In genomic region chr1:155083865-155084721, GRCh38 we compare ENCODE assay signal across 8 cellular contexts. TPM values are rescaled to one million over a fixed set of nuclear protein-coding genes. Genes with fewer than 3 reads are reported as not detected.
DNase-seq lines count a peak whose midpoint lies in the region; ATAC-seq and TF ChIP-seq lines count a peak whose summit lies in the region.

No MANE protein-coding gene starts in this region.

- TF ChIP-seq CTCF in HEK293 (tag by site-specific recombination; IDR thresholded peaks at IDR 0.05) (peak; percentile 33), RWPE2 (IDR thresholded peaks at IDR 0.05; ENCODE audit: poor library complexity, severe bottlenecking) (no peak)

- H3K9me3 Mint-ChIP-seq in dendritic cell treated with granulocyte-macrophage colony-stimulating factor and Interleukin-4, amounts not matched to agents 40 ng/mL and 50 ng/mL, for 4 days: no peaks in the 10 kb centered on the region
- H3K9me3 Mint-ChIP-seq in naive thymus-derived CD8-positive, alpha-beta T cell: no peaks in the 10 kb centered on the region

- peak; percentile 40 for DNase-seq in NCI-H2171 treated with DMSO at 0.1 percent for 48 hours (lab: John Stamatoyannopoulos, UW)
- DNase-seq in NCI-H2171 (lab: John Stamatoyannopoulos, UW): no peak
- DNase-seq in RWPE2 (ENCODE audit: low spot score): no peak
- no peak for DNase-seq in naive thymus-derived CD8-positive, alpha-beta T cell
- DNase-seq in DMS79 treated with DMSO at 0.1 percent for 48 hours (lab: John Stamatoyannopoulos, UW): no peak
- DNase-seq in stimulated activated CD4-positive, alpha-beta T cell treated with anti-CD3 and anti-CD28 coated beads, Interleukin-4, amount 100 ng/mL, for 24 hours: no peak

- peaks cover 56% of the 10 kb centered on the region for H3K27me3 Mint-ChIP-seq in dendritic cell treated with granulocyte-macrophage colony-stimulating factor and Interleukin-4, amounts not matched to agents 40 ng/mL and 50 ng/mL, for 4 days
- H3K27me3 Mint-ChIP-seq in naive thymus-derived CD8-positive, alpha-beta T cell: peaks cover 22 to 51% (median 30%) of the 10 kb centered on the region in 5 donors

- H3K4me1 Mint-ChIP-seq in dendritic cell treated with granulocyte-macrophage colony-stimulating factor and Interleukin-4, amounts not matched to agents 40 ng/mL and 50 ng/mL, for 4 days (ENCODE audit: low read depth): peaks cover 67% of the 10 kb centered on the region
- peaks cover 25 to 56% (median 50%) of the 10 kb centered on the region in 4 donors for H3K4me1 Mint-ChIP-seq in naive thymus-derived CD8-positive, alpha-beta T cell

- CTCF ChIA-PET in HEK293 (lab: Yijun Ruan, JAX): interaction anchor here (0.6 to 4.5 kb wide), 24 partner anchors 11 to 524 kb away, joined by 3 to 117 read pairs (median 6); partner anchors contain the start of genes EFNA4, KRTCAP2, PMVK and SLC50A1

- H3K4me3 ChIP-seq in HEK293 (ENCODE audit: low read depth, low read length) (peak overlapping the region; percentile 37), RWPE2 (ENCODE audit: severe bottlenecking) (peak overlapping the region; percentile 56)

- H3K36me3 Mint-ChIP-seq in dendritic cell treated with granulocyte-macrophage colony-stimulating factor and Interleukin-4, amounts not matched to agents 40 ng/mL and 50 ng/mL, for 4 days (ENCODE audit: low read depth): peaks cover 7% of the 10 kb centered on the region
- no peaks in the 10 kb centered on the region for H3K36me3 Mint-ChIP-seq in naive thymus-derived CD8-positive, alpha-beta T cell

- H3K4me1 ChIP-seq in HEK293 (ENCODE audit: control insufficient read depth, insufficient read depth, low read length): peaks cover 14% of the 10 kb centered on the region
- peaks cover 14% of the 10 kb centered on the region for H3K4me1 ChIP-seq in RWPE2 (ENCODE audit: insufficient read depth, poor library complexity, severe bottlenecking)

- H3K36me3 ChIP-seq in HEK293 (ENCODE audit: control insufficient read depth in 2 of 2, insufficient read depth in 1 of 2, low read length in 2 of 2): no peaks in the 10 kb centered on the region
- H3K36me3 ChIP-seq in RWPE2 (ENCODE audit: low read depth): no peaks in the 10 kb centered on the region

- POLR2A ChIA-PET in HEK293 (lab: Yijun Ruan, JAX): interaction anchor here (0.6 to 1.6 kb wide), 8 partner anchors 21 to 1090 kb away, joined by 3 to 9 read pairs (median 4); partner anchors contain the start of genes ADAM15, EFNA4 and KRTCAP2
- POLR2A ChIA-PET in naive thymus-derived CD8-positive, alpha-beta T cell (lab: Charles Lee): interaction anchor here (0.6 to 3.0 kb wide), 18 partner anchors 8 to 723 kb away, joined by 3 to 44 read pairs (median 7); partner anchors contain the start of genes ADAM15, EFNA4, FLAD1 and KRTCAP2

- H3K27ac ChIP-seq in HEK293 (ENCODE audit: extremely low read depth, low read depth, low read length): no peak overlapping the region
- peak overlapping the region; percentile 63 for H3K27ac ChIP-seq in RWPE2 (ENCODE audit: poor library complexity, severe bottlenecking)

- peaks cover 34% of the 10 kb centered on the region for H3K27me3 ChIP-seq in RWPE2 (ENCODE audit: insufficient read depth, poor library complexity, severe bottlenecking)

- H3K9me3 ChIP-seq in HEK293 (ENCODE audit: control insufficient read depth, insufficient read depth, low read depth, low read length) (no peaks in the 10 kb centered on the region), RWPE2 (ENCODE audit: severe bottlenecking) (no peaks in the 10 kb centered on the region)

- peak overlapping the region; percentile 96 for H3K4me3 Mint-ChIP-seq in dendritic cell treated with granulocyte-macrophage colony-stimulating factor and Interleukin-4, amounts not matched to agents 40 ng/mL and 50 ng/mL, for 4 days
- H3K4me3 Mint-ChIP-seq in naive thymus-derived CD8-positive, alpha-beta T cell: peak overlapping the region; percentile 92 to 99 (median 96)

- intact Hi-C loops in dendritic cell treated with granulocyte-macrophage colony-stimulating factor and Interleukin-4, amounts not matched to agents 40 ng/mL and 50 ng/mL, for 4 days (cut with micrococcal nuclease): loop anchor here (1.0 to 10.0 kb wide), 4 partner anchors 13 to 119 kb away; partner anchors contain the start of genes EFNA4 and PYGO2

- H3K27ac Mint-ChIP-seq in dendritic cell treated with granulocyte-macrophage colony-stimulating factor and Interleukin-4, amounts not matched to agents 40 ng/mL and 50 ng/mL, for 4 days: peak overlapping the region; percentile 98
- peak overlapping the region in 6 of 10 donors; percentile 33 to 98 (median 94) for H3K27ac Mint-ChIP-seq in naive thymus-derived CD8-positive, alpha-beta T cell

- no peak; the same call in 2 of the 3 replicates for ATAC-seq in RWPE2 (ENCODE audit: low read depth)
- no peak for ATAC-seq in naive thymus-derived CD8-positive, alpha-beta T cell

TF ChIP-seq in HEK293, 187 proteins besides CTCF, POLR2A, EP300 and RAD21 (continues in another document):
- TF ChIP-seq ZNF549 (tag by site-specific recombination; IDR thresholded peaks at IDR 0.05): no peak
- TF ChIP-seq PRDM6 (tag by site-specific recombination; IDR thresholded peaks at IDR 0.05): no peak
- TF ChIP-seq ZFHX2 (tag by site-specific recombination; conservative IDR thresholded peaks at IDR 0.05): peak; percentile 76
- TF ChIP-seq ZNF488 (tag by site-specific recombination; IDR thresholded peaks at IDR 0.05): no peak
- TF ChIP-seq ZSCAN30 (tag by site-specific recombination; IDR thresholded peaks at IDR 0.05): no peak
- no peak for TF ChIP-seq ZNF423 (tag by site-specific recombination; IDR thresholded peaks at IDR 0.05)
- TF ChIP-seq ZNF214 (tag by site-specific recombination; IDR thresholded peaks at IDR 0.05; ENCODE audit: borderline replicate concordance): no peak
- TF ChIP-seq GFI1B (tag by site-specific recombination; IDR thresholded peaks at IDR 0.05): no peak
- peak; percentile 76 for TF ChIP-seq GLIS1 (tag by site-specific recombination; IDR thresholded peaks at IDR 0.05)
- peak; percentile 14; the same call in 1 of the 2 replicates for TF ChIP-seq ZBTB48 (tag by site-specific recombination; IDR thresholded peaks at IDR 0.05)
- no peak for TF ChIP-seq ZNF202 (tag by site-specific recombination; IDR thresholded peaks at IDR 0.05; ENCODE audit: borderline replicate concordance)
- TF ChIP-seq ZNF558 (tag by site-specific recombination; IDR thresholded peaks at IDR 0.05): no peak
- peak; percentile 65; the same call in 1 of the 2 replicates for TF ChIP-seq GLIS2 (tag by site-specific recombination; IDR thresholded peaks at IDR 0.05)
- TF ChIP-seq ZNF354C (tag by site-specific recombination; IDR thresholded peaks at IDR 0.05; ENCODE audit: borderline replicate concordance, low read depth): no peak
- no peak; the same call in 1 of the 2 replicates for TF ChIP-seq YY1 (tag by site-specific recombination; IDR thresholded peaks at IDR 0.05)
- no peak for TF ChIP-seq SETDB1 (IDR thresholded peaks at IDR 0.05; ENCODE audit: insufficient read length, low read length)
- no peak for TF ChIP-seq ZNF561 (tag by site-specific recombination; IDR thresholded peaks at IDR 0.05; ENCODE audit: borderline replicate concordance)
- no peak for TF ChIP-seq KLF9 (tag by site-specific recombination; IDR thresholded peaks at IDR 0.05; ENCODE audit: low read depth)
- TF ChIP-seq ZNF830 (tag by site-specific recombination; IDR thresholded peaks at IDR 0.05; ENCODE audit: low read depth): no peak

RNA-seq across cellular contexts. Expression of gene EFNA3, which starts 5.5 kb away (rescaled TPM):
- total RNA-seq in naive thymus-derived CD8-positive, alpha-beta T cell: 1 to 10 TPM in 1 of 2 experiments, under 1 TPM in 1; 0.88 to 1.2 TPM
- polyA plus RNA-seq in naive thymus-derived CD8-positive, alpha-beta T cell: 1 to 10 TPM in 1 of 3 donors, under 1 TPM in 2; 0.53 to 1.3 (median 0.56) TPM

RNA-seq across cellular contexts. Expression of gene EFNA4, which starts 20.6 kb away (rescaled TPM):
- 1 to 10 TPM; 4.6 to 5.3 TPM for total RNA-seq in naive thymus-derived CD8-positive, alpha-beta T cell
- polyA plus RNA-seq in naive thymus-derived CD8-positive, alpha-beta T cell: 1 to 10 TPM; 1.0 to 2.6 (median 1.1) TPM

RNA-seq across cellular contexts. Expression of gene ADAM15, which starts 33.0 kb away (rescaled TPM):
- 10 to 100 TPM; 21.1 to 21.9 TPM for total RNA-seq in naive thymus-derived CD8-positive, alpha-beta T cell
- 1 to 10 TPM; 2.8 to 4.5 (median 3.1) TPM for polyA plus RNA-seq in naive thymus-derived CD8-positive, alpha-beta T cell

RNA-seq across cellular contexts. Expression of gene EFNA1, which starts 43.6 kb away (rescaled TPM):
- 1 to 10 TPM; 8.5 to 8.6 TPM for total RNA-seq in naive thymus-derived CD8-positive, alpha-beta T cell
- polyA plus RNA-seq in naive thymus-derived CD8-positive, alpha-beta T cell: 10 to 100 TPM in 1 of 3 donors, 1 to 10 TPM in 2; 2.9 to 12.0 (median 7.7) TPM

RNA-seq across cellular contexts. Expression of gene DCST1, which starts 50.5 kb away (rescaled TPM):
- not detected for total RNA-seq in naive thymus-derived CD8-positive, alpha-beta T cell
- not detected for polyA plus RNA-seq in naive thymus-derived CD8-positive, alpha-beta T cell
